ENCODE assay signal across 1 cellular context in genomic region chr7:30135551-30136271, GRCh38.
TF ChIP-seq lines count a peak whose summit lies in the region.

No MANE protein-coding gene starts in this region.

TF ChIP-seq in K562, 482 proteins besides CTCF, POLR2A, EP300 and RAD21 (continued from another document):
- no peak for TF ChIP-seq ZBTB40 (IDR thresholded peaks at IDR 0.05)
- no peak for TF ChIP-seq ZBTB40 (CRISPR knock-in tag; IDR thresholded peaks at IDR 0.05)
- TF ChIP-seq ESRRA (IDR thresholded peaks at IDR 0.05; ENCODE audit: borderline replicate concordance, low read depth) = no peak
- TF ChIP-seq NR3C1 (CRISPR knock-in tag; IDR thresholded peaks at IDR 0.05) = 0 out of 2 replicates have a peak, but pooled peaks have one; percentile 73
- TF ChIP-seq, protein P1, sequence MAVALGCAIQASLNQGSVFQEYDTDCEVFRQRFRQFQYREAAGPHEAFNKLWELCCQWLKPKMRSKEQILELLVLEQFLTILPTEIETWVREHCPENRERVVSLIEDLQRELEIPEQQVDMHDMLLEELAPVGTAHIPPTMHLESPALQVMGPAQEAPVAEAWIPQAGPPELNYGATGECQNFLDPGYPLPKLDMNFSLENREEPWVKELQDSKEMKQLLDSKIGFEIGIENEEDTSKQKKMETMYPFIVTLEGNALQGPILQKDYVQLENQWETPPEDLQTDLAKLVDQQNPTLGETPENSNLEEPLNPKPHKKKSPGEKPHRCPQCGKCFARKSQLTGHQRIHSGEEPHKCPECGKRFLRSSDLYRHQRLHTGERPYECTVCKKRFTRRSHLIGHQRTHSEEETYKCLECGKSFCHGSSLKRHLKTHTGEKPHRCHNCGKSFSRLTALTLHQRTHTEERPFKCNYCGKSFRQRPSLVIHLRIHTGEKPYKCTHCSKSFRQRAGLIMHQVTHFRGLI (CRISPR knock-in tag; IDR thresholded peaks at IDR 0.05) = no peak
- no peak for TF ChIP-seq MEIS2 (IDR thresholded peaks at IDR 0.05; ENCODE audit: partially characterized antibody)
- no peak for TF ChIP-seq PTBP1 (IDR thresholded peaks at IDR 0.05; ENCODE audit: low read depth, low read length)
- TF ChIP-seq NCOR1 (IDR thresholded peaks at IDR 0.05) = no peak
- TF ChIP-seq SAFB (IDR thresholded peaks at IDR 0.05; ENCODE audit: borderline replicate concordance, low read depth, low read length) = 0 out of 2 replicates have a peak, but pooled peaks have one; percentile 42
- TF ChIP-seq KDM5B (IDR thresholded peaks at IDR 0.05; ENCODE audit: insufficient replicate concordance, low read depth, low read length) = peak; percentile 20
- no peak for TF ChIP-seq HDAC2 (IDR thresholded peaks at IDR 0.05)
- TF ChIP-seq RBM34 (IDR thresholded peaks at IDR 0.05; ENCODE audit: borderline replicate concordance, insufficient read depth, low read length) = no peak
- no peak for TF ChIP-seq ZNF140 (CRISPR knock-in tag; IDR thresholded peaks at IDR 0.05)
- TF ChIP-seq ZBTB11 (CRISPR knock-in tag; IDR thresholded peaks at IDR 0.05) = 0 out of 6 replicates have a peak, but pooled peaks of 1 of the 3 experiments have one; percentile 7
- no peak for TF ChIP-seq SRSF3 (IDR thresholded peaks at IDR 0.05; ENCODE audit: insufficient read depth, low read length)
- TF ChIP-seq, protein P2, sequence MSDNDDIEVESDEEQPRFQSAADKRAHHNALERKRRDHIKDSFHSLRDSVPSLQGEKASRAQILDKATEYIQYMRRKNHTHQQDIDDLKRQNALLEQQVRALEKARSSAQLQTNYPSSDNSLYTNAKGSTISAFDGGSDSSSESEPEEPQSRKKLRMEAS (CRISPR knock-in tag; IDR thresholded peaks at IDR 0.05) = 0 out of 2 replicates have a peak, but pooled peaks have one; percentile 44
- TF ChIP-seq TAL1 (IDR thresholded peaks at IDR 0.05) = no peak
- TF ChIP-seq ZNF785 (CRISPR knock-in tag; IDR thresholded peaks at IDR 0.05) = no peak
- peak; percentile 15 for TF ChIP-seq FIP1L1 (IDR thresholded peaks at IDR 0.05; ENCODE audit: low read depth, low read length, poor library complexity, severe bottlenecking)
- TF ChIP-seq ZNF408 (CRISPR knock-in tag; IDR thresholded peaks at IDR 0.05; ENCODE audit: low read depth) = no peak
- TF ChIP-seq, protein P3, sequence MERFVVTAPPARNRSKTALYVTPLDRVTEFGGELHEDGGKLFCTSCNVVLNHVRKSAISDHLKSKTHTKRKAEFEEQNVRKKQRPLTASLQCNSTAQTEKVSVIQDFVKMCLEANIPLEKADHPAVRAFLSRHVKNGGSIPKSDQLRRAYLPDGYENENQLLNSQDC (CRISPR knock-in tag; IDR thresholded peaks at IDR 0.05) = no peak
- TF ChIP-seq MYNN (IDR thresholded peaks at IDR 0.05) = no peak
- no peak for TF ChIP-seq MYNN (CRISPR knock-in tag; IDR thresholded peaks at IDR 0.05)
